Comparison of ENCODE assay signal across 8 cellular contexts in genomic region chr19:35903550-35904179, GRCh38. TPM values are rescaled to one million over a fixed set of nuclear protein-coding genes. Genes with fewer than 3 reads are reported as not detected.
A peak's percentile ranks its signal among the peaks of the same experiment; 100 is the strongest.
DNase-seq lines count a peak whose midpoint lies in the region; TF ChIP-seq lines count a peak whose summit lies in the region.

No MANE protein-coding gene starts in this region.

- H3K27ac ChIP-seq in ovary (peak overlapping the region in 1 of 2 donors; percentile 31), transverse colon (peak overlapping the region; percentile 88 to 97 (median 92))

- 1 to 2% (median 1%) methylated on average over 24 of the region's 24 CpGs for WGBS in ovary, 3 donors
- 4% methylated on average over 24 of the region's 24 CpGs; no CpG with 5 or more reads in 1 of the 2 donors for WGBS in transverse colon (ENCODE audit: low coverage in 1 of 2), 2 donors

- intact Hi-C loops in ovary (cut with DNase I) (no loop called here), transverse colon (cut with DNase I; ENCODE audit: low total_unique reads) (no loop called here)

- peak; percentile 79 for DNase-seq in Ammon's horn (ENCODE audit: low spot score)
- peak; percentile 48 for DNase-seq in HT-29 (ENCODE audit: low spot score)
- peak; percentile 70 for DNase-seq in SIG-M5 (lab: John Stamatoyannopoulos, UW)
- DNase-seq in activated naive CD4-positive, alpha-beta T cell (lab: John Stamatoyannopoulos, UW) = peak; percentile 42 to 85 (median 64)
- peak; percentile 66 for DNase-seq in globus pallidus (ENCODE audit: low spot score)
- DNase-seq in ovary = peak; percentile 53 to 74 (median 67)
- DNase-seq in transverse colon = peak; percentile 86

- H3K9me3 ChIP-seq in ovary = no peaks in the 10 kb centered on the region
- H3K9me3 ChIP-seq in transverse colon = no peaks in the 10 kb centered on the region

- H3K4me1 ChIP-seq in ovary (ENCODE audit: insufficient read depth) (peaks cover 6% of the 10 kb centered on the region), transverse colon (peaks cover 0 to 27% (median 8%) of the 10 kb centered on the region in 4 donors)

- no peaks in the 10 kb centered on the region for H3K36me3 ChIP-seq in ovary
- H3K36me3 ChIP-seq in transverse colon = no peaks in the 10 kb centered on the region

- H3K4me3 ChIP-seq in ovary (no peak overlapping the region), transverse colon (peak overlapping the region in 2 of 4 donors; percentile 11 to 31)

- TF ChIP-seq POLR2A in GM19099 (IDR thresholded peaks at IDR 0.05; ENCODE audit: extremely low read depth, insufficient read length, low read depth) (peak; percentile 61), ovary (IDR thresholded peaks at IDR 0.05) (no peak), transverse colon (IDR thresholded peaks at IDR 0.05) (peak; percentile 57)

- TF ChIP-seq CTCF in ovary (IDR thresholded peaks at IDR 0.05) = no peak
- TF ChIP-seq CTCF in transverse colon (IDR thresholded peaks at IDR 0.05) = no peak

- in situ Hi-C loops in transverse colon (cut with MboI; ENCODE audit: low pct_ligation_motif_present in 1 of 4, low pct_unique_long_range_greater_than_20kb in 1 of 4, low sequenced_read_pairs in 3 of 4) = no loop called here

- TF ChIP-seq EP300 in ovary (IDR thresholded peaks at IDR 0.05) (no peak), transverse colon (IDR thresholded peaks at IDR 0.05; ENCODE audit: low read depth) (no peak)

- no peaks in the 10 kb centered on the region for H3K27me3 ChIP-seq in ovary
- no peaks in the 10 kb centered on the region for H3K27me3 ChIP-seq in transverse colon

RNA-seq across cellular contexts. Expression of gene HCST, which starts 1.3 kb away (rescaled TPM):
- 0.47 TPM in 1 of 2 replicates, not detected in the other for total RNA-seq in HT-29 (2014; rRNA removed; shearing (Covaris generic))
- 1 to 10 TPM in 6 of 7 donors, under 1 TPM in 1; 0.92 to 6.3 (median 5.5) TPM for total RNA-seq in ovary
- polyA plus RNA-seq in ovary = 1 to 10 TPM; 8.5 to 9.2 TPM
- total RNA-seq in transverse colon = 1 to 10 TPM in 1 of 4 donors, not detected in 3; 9.4 TPM

RNA-seq across cellular contexts. Expression of gene NFKBID, which starts 3.3 kb away (rescaled TPM):
- 26.6 and 31.0 TPM in 2 replicates for total RNA-seq in HT-29 (2014; rRNA removed; shearing (Covaris generic))
- total RNA-seq in ovary (10 to 100 TPM; 10.4 to 23.7 (median 14.6) TPM), transverse colon (10 to 100 TPM in 3 of 4 donors, 1 to 10 TPM in 1; 7.5 to 29.5 (median 13.1) TPM)
- polyA plus RNA-seq in ovary = 1 to 10 TPM; 4.8 to 5.0 TPM

RNA-seq across cellular contexts. Expression of gene TYROBP, which starts 4.4 kb away (rescaled TPM):
- not detected in 2 replicates for total RNA-seq in HT-29 (2014; rRNA removed; shearing (Covaris generic))
- 10 to 100 TPM in 6 of 7 donors, 1 to 10 TPM in 1; 9.2 to 41.5 (median 31.4) TPM for total RNA-seq in ovary
- 100 to 1,000 TPM in 1 of 2 donors, 10 to 100 TPM in 1; 55.1 to 135 TPM for polyA plus RNA-seq in ovary
- 10 to 100 TPM; 25.6 to 81.5 (median 52.2) TPM for total RNA-seq in transverse colon

RNA-seq across cellular contexts. Expression of gene LRFN3, which starts 32.5 kb away (rescaled TPM):
- total RNA-seq in HT-29 (2014; rRNA removed; shearing (Covaris generic)) = 3.0 and 6.5 TPM in 2 replicates
- 10 to 100 TPM; 10.6 to 31.2 (median 21.9) TPM for total RNA-seq in ovary
- polyA plus RNA-seq in ovary = 10 to 100 TPM in 1 of 2 donors, 1 to 10 TPM in 1; 6.4 to 13.4 TPM
- total RNA-seq in transverse colon = 10 to 100 TPM; 12.1 to 48.6 (median 16.6) TPM

RNA-seq across cellular contexts. Expression of gene APLP1, which starts 35.3 kb away (rescaled TPM):
- total RNA-seq in HT-29 (2014; rRNA removed; shearing (Covaris generic)) = 7.0 and 12.6 TPM in 2 replicates
- 10 to 100 TPM in 1 of 7 donors, 1 to 10 TPM in 3, under 1 TPM in 3; 0.55 to 10.1 (median 1.5) TPM for total RNA-seq in ovary
- polyA plus RNA-seq in ovary = 1 to 10 TPM; 1.6 to 3.0 TPM
- 10 to 100 TPM in 1 of 4 donors, 1 to 10 TPM in 2, under 1 TPM in 1; 1.00 to 10.5 (median 4.5) TPM for total RNA-seq in transverse colon

Comparison
In these comparisons a context has a peak if more than half of its experiments do, and no peak if none do; other contexts are left out.
1. RNA of gene TYROBP, which starts 4.4 kb away (total RNA-seq): 25.6 to 81.5 TPM in transverse colon and 9.2 to 41.5 TPM in ovary; not detected in HT-29; every median in the first group is over 10 times any median in the second.
2. Peak in every context shown above with its lines, with median percentiles within 50 percentile points of each other: DNase-seq.